ENCODE assay signal across 8 cellular contexts in genomic region chr4:120071192-120071795, GRCh38. TPM values are rescaled to one million over a fixed set of nuclear protein-coding genes. Genes with fewer than 3 reads are reported as not detected.
A peak's percentile ranks its signal among the peaks of the same experiment; 100 is the strongest.
DNase-seq lines count a peak whose midpoint lies in the region; ATAC-seq and TF ChIP-seq lines count a peak whose summit lies in the region.

No MANE protein-coding gene starts in this region.

- H3K27ac ChIP-seq in CD8-positive, alpha-beta T cell (ENCODE audit: low read depth, low read length), result no peak overlapping the region

- POLR2A ChIA-PET in CD8-positive, alpha-beta T cell (lab: Charles Lee), result no interaction called here

- peak in 4 of 7 experiments; percentile 19 to 59 (median 40) for DNase-seq in CD8-positive, alpha-beta T cell
- peak; percentile 60 to 63 for DNase-seq in NCI-H2081 (lab: John Stamatoyannopoulos, UW)
- DNase-seq in activated CD4-positive, alpha-beta T cell treated with anti-CD3 and anti-CD28 coated beads, Interleukin-2, amount 50 U/mL, for 4 hours, result peak; percentile 29 to 32
- peak; percentile 70 for DNase-seq in fibroblast of villous mesenchyme (ENCODE audit: low read depth)
- peak; percentile 65 for DNase-seq in putamen (ENCODE audit: low spot score)
- DNase-seq in HuH-7 (ENCODE audit: low spot score), result no peak

- no peak overlapping the region for H3K4me3 Mint-ChIP-seq in CD8-positive, alpha-beta T cell

- intact Hi-C loops in CD8-positive, alpha-beta T cell (cut with DNase I, micrococcal nuclease), result loop anchor here (1.0 to 10.0 kb wide), 8 partner anchors 86 to 1654 kb away; no protein-coding TSS in a partner anchor

- H3K36me3 ChIP-seq in CD8-positive, alpha-beta T cell (ENCODE audit: insufficient read depth, low read length), result no peaks in the 10 kb centered on the region

- peaks cover 30% of the 10 kb centered on the region for H3K4me1 Mint-ChIP-seq in CD8-positive, alpha-beta T cell (ENCODE audit: low read depth)

- no peak for ATAC-seq in CD8-positive, alpha-beta T cell
- peak; percentile 25 for ATAC-seq in GM18861 (IDR thresholded peaks at IDR 0.05; ENCODE audit: unreplicated experiment)
- ATAC-seq in HG03095 (IDR thresholded peaks at IDR 0.05; ENCODE audit: unreplicated experiment), result no peak

- no peak overlapping the region for H3K27ac Mint-ChIP-seq in CD8-positive, alpha-beta T cell

- no peaks in the 10 kb centered on the region for H3K27me3 ChIP-seq in CD8-positive, alpha-beta T cell (ENCODE audit: insufficient read depth, low read length)

- H3K9me3 Mint-ChIP-seq in CD8-positive, alpha-beta T cell, result no peaks in the 10 kb centered on the region

- H3K27me3 Mint-ChIP-seq in CD8-positive, alpha-beta T cell (ENCODE audit: low read depth), result no peaks in the 10 kb centered on the region

- H3K4me3 ChIP-seq in CD8-positive, alpha-beta T cell (ENCODE audit: low read depth, low read length), result no peak overlapping the region
- no peak overlapping the region for H3K4me3 ChIP-seq in fibroblast of villous mesenchyme (ENCODE audit: low read depth, low read length)

- peaks cover 7% of the 10 kb centered on the region for H3K4me1 ChIP-seq in CD8-positive, alpha-beta T cell (ENCODE audit: insufficient read depth, low read length)

- CTCF ChIA-PET in CD8-positive, alpha-beta T cell (lab: Charles Lee), result interaction anchor here (0.7 to 1.0 kb wide), 2 partner anchors 441 to 1236 kb away, joined by 3 read pairs; no protein-coding TSS in a partner anchor

- H3K9me3 ChIP-seq in CD8-positive, alpha-beta T cell (ENCODE audit: low read length), result no peaks in the 10 kb centered on the region

- peaks cover 11% of the 10 kb centered on the region for H3K36me3 Mint-ChIP-seq in CD8-positive, alpha-beta T cell

- peak; percentile 79 for TF ChIP-seq CTCF in CD8-positive, alpha-beta T cell (IDR thresholded peaks at IDR 0.05)
- TF ChIP-seq CTCF in fibroblast of villous mesenchyme (IDR thresholded peaks at IDR 0.05; ENCODE audit: insufficient read depth, low read depth, low read length), result peak; percentile 56

RNA-seq across cellular contexts. Expression of gene MAD2L1, which starts 4.6 kb away (rescaled TPM):
- total RNA-seq in CD8-positive, alpha-beta T cell, result 1 to 10 TPM; 7.4 to 9.1 TPM
- total RNA-seq in fibroblast of villous mesenchyme, result 13.5 and 31.1 TPM in 2 replicates
